10 cellular contexts compared by ENCODE assay signal in the genomic region with DNA sequence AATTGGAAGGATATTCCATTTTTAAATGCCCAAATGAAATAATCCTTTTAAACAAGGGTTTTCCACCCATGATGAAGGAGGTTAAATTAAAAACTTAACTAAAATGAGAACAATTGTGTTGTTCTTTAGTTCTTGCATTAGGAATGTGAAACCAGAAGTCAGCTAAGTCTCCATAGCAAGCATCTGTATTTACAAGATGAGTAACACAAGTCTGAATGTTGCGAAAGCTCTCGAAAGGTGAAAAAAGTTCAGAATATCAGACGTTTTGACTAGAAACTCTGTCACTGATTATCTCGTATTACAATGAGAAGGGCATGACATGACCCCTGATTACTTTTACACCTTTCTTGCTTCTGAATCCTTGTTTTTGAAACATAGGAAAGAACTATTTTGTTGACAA.
DNase-seq lines count a peak whose midpoint lies in the region; ATAC-seq and TF ChIP-seq lines count a peak whose summit lies in the region.
"Had no signal": no experiment of that assay in that cellular context is flagged by ENCODE, and none has a peak within 500 bp of the region (broad histone marks: within the 10 kb centered on the region; RNA-seq: fewer than 3 reads in every experiment).

No MANE protein-coding gene starts in this region.

- no peaks in the 10 kb centered on the region for H3K36me3 Mint-ChIP-seq in MCF 10A (ENCODE audit: insufficient read depth, unreplicated experiment)

- no peaks in the 10 kb centered on the region for H3K27me3 ChIP-seq in KMS-11 (ENCODE audit: insufficient read depth, low read depth)
- H3K27me3 ChIP-seq in SJCRH30 = no peaks in the 10 kb centered on the region

- no peaks in the 10 kb centered on the region for H4K20me1 ChIP-seq in KMS-11 (ENCODE audit: insufficient read depth)

- peak overlapping the region; percentile 91 for H3K27ac Mint-ChIP-seq in MCF 10A (ENCODE audit: low read depth, unreplicated experiment)

- peaks cover 42% of the 10 kb centered on the region for H3K4me1 Mint-ChIP-seq in MCF 10A (ENCODE audit: insufficient read depth, unreplicated experiment)

- H3K4me3 ChIP-seq in AG04449 (ENCODE audit: low read depth, low read length) = no peak overlapping the region
- no peak overlapping the region for H3K4me3 ChIP-seq in KMS-11 (IDR thresholded peaks at IDR 0.05; ENCODE audit: insufficient read depth, low read depth, low read length)
- H3K4me3 ChIP-seq in SJCRH30 = no peak overlapping the region

- TF ChIP-seq CTCF in AG04449 (IDR thresholded peaks at IDR 0.05; ENCODE audit: insufficient read depth, low read length, missing control alignments) (no peak), KMS-11 (conservative IDR thresholded peaks at IDR 0.05; ENCODE audit: low read depth, low read length) (no peak), MCF 10A (IDR thresholded peaks at IDR 0.05; ENCODE audit: unreplicated experiment) (no peak)

- H3K79me2 ChIP-seq in KMS-11 (ENCODE audit: insufficient read depth, low read depth) = no peaks in the 10 kb centered on the region

- peaks cover 5% of the 10 kb centered on the region; the same call in 1 of the 2 replicates for H3K9me3 ChIP-seq in SJCRH30 (replicated peaks)

- H3K36me3 ChIP-seq in KMS-11 (ENCODE audit: insufficient read depth) = no peaks in the 10 kb centered on the region
- no peaks in the 10 kb centered on the region for H3K36me3 ChIP-seq in SJCRH30

- H3K4me1 ChIP-seq in KMS-11 (ENCODE audit: low read depth, poor library complexity, severe bottlenecking) (peaks cover 58% of the 10 kb centered on the region), SJCRH30 (0 out of 2 replicates have a peak, but pooled peaks cover 4% of the 10 kb centered on the region)

- no peak overlapping the region for H2AFZ ChIP-seq in KMS-11 (ENCODE audit: low read depth)

- ATAC-seq in left lobe of liver = peak; percentile 36

- no peak overlapping the region for H3K9ac ChIP-seq in KMS-11

- DNase-seq in AG04449 (ENCODE audit: low read depth, low spot score) (peak; percentile 65), MCF 10A (ENCODE audit: unreplicated experiment) (peak; percentile 91), left lobe of liver (ENCODE audit: low spot score) (no peak), C1 segment of cervical spinal cord (lab: John Stamatoyannopoulos, UW) (no peak), SJCRH30 (no peak), NCI-H1417 treated with DMSO at 0.1 percent for 48 hours (lab: John Stamatoyannopoulos, UW) (no peak)
- no peak for DNase-seq in activated effector memory CD4-positive, alpha-beta T cell treated with anti-CD3 and anti-CD28 coated beads, Interleukin-2, amount 50 U/mL, for 16 hours
- DNase-seq: NCI-H2227 treated with DMSO at 0.1 percent for 48 hours had no signal

- CTCF ChIA-PET in AG04449 (lab: Yijun Ruan, JAX) (no interaction called here), MCF 10A (lab: Yijun Ruan, JAX) (interaction anchor here (4.4 kb wide), 1 partner anchor 20 kb away, joined by 29 read pairs; no protein-coding TSS in a partner anchor)

- intact Hi-C loops in MCF 10A (cut with micrococcal nuclease) = loop anchor here (1.0 kb wide), 1 partner anchor 19 kb away; no protein-coding TSS in a partner anchor

- H3K27ac ChIP-seq in KMS-11 (peak overlapping the region; percentile 13; the same call in 1 of the 2 replicates), SJCRH30 (no peak overlapping the region)

- H3K9me3 Mint-ChIP-seq in MCF 10A (ENCODE audit: unreplicated experiment) = no peaks in the 10 kb centered on the region

- H3K27me3 Mint-ChIP-seq in MCF 10A (ENCODE audit: insufficient read depth, unreplicated experiment) = no peaks in the 10 kb centered on the region

- peak overlapping the region; percentile 33 for H3K4me2 ChIP-seq in KMS-11

- BruUV-seq in MCF 10A (replicated peaks; lab: Mats Ljungman, UMichigan) = no TSS peak

- POLR2A ChIA-PET in AG04449 (lab: Yijun Ruan, JAX) = no interaction called here
- POLR2A ChIA-PET in MCF 10A (lab: Yijun Ruan, JAX) = interaction anchor here (0.6 to 4.0 kb wide), 6 partner anchors 12 to 225 kb away, joined by 3 to 35 read pairs (median 4); no protein-coding TSS in a partner anchor

- peak overlapping the region; percentile 12 for H3K4me3 Mint-ChIP-seq in MCF 10A (ENCODE audit: unreplicated experiment)
- H3K4me3 Mint-ChIP-seq: CD14-positive monocyte had no signal

Comparison
In these comparisons a context has a peak if more than half of its experiments do, and no peak if none do; other contexts are left out.
1. DNase-seq: peak in AG04449 (single experiment) and MCF 10A (single experiment); none in left lobe of liver (single experiment), activated effector memory CD4-positive, alpha-beta T cell treated with anti-CD3 and anti-CD28 coated beads, Interleukin-2, amount 50 U/mL, for 16 hours (single experiment), C1 segment of cervical spinal cord (0 of 14), SJCRH30 (0 of 2) and NCI-H1417 treated with DMSO at 0.1 percent for 48 hours (single experiment).